ENCODE assay signal across 8 cellular contexts in the genomic region with DNA sequence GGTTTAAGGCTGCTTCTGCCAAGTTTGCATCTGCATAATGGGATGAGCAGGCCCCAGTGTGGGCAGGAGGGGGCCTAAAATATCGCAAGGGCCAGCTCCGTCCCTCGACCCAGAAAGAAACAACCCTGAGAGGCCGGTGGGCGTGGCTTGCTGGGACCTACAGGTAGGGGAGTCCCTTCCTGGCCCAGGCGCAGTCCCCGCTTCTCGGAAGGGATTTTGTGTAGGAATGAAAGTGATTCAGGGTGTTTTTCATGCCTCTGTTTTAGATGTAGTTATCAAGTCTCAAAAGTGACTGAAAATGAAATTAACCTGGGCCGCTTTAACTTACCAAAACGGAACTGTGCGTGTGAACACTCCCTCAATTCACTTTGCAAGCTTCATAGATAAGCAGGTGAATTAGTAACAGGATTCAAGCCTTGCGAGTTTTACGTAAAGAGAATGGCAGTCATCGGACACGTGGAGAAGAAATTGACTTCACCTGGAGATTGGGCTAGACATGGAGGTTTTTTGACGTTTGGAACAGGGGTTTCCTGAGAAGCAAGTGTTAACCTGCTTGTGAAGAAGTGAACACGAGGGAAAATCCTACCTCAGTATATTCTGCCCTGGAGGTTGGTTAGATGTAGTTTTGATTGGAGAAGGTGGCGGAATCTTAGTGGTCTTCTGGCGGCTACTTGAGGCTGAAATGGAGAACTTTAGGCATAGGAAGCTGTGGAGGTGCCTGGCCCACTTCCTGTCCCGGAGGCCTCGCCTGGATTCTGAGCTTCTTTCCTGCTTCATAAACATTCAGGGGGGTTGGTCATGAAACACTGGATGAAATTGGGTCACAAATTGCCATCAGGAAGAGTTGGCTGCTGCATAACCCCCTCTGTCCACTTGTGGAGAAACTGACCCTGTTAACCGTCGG. TPM values are rescaled to one million over a fixed set of nuclear protein-coding genes. Genes with fewer than 3 reads are reported as not detected.
DNase-seq lines count a peak whose midpoint lies in the region; ATAC-seq and TF ChIP-seq lines count a peak whose summit lies in the region.

No MANE protein-coding gene starts in this region.

- H3K27ac ChIP-seq in neutrophil: peak overlapping the region; percentile 85
- H3K27ac ChIP-seq in thoracic aorta: no peak overlapping the region

- no peak for DNase-seq in LNCaP clone FGC (ENCODE audit: low read depth)
- peak; percentile 77 for DNase-seq in activated CD8-positive, alpha-beta memory T cell treated with anti-CD3 and anti-CD28 coated beads, Interleukin-2, amount 50 U/mL, for 4 hours
- peak; percentile 18 for DNase-seq in thoracic aorta (ENCODE audit: low spot score)
- no peak for DNase-seq in HEK293T (ENCODE audit: extremely low spot score)

- peak; percentile 51 for ATAC-seq in GM21723 (IDR thresholded peaks at IDR 0.05; ENCODE audit: unreplicated experiment)
- peak; percentile 33 for ATAC-seq in esophagus mucosa
- ATAC-seq in thoracic aorta (ENCODE audit: insufficient number of reproducible peaks, low FRiP score, low read depth): no peak

- peaks cover 2% of the 10 kb centered on the region; the same call in 1 of the 2 replicates for H3K36me3 ChIP-seq in ES-I3 (ENCODE audit: insufficient read depth, low read length)
- H3K36me3 ChIP-seq in neutrophil: no peaks in the 10 kb centered on the region
- H3K36me3 ChIP-seq in thoracic aorta: no peaks in the 10 kb centered on the region

- POLR2A ChIA-PET in HEK293T (lab: Yijun Ruan, JAX): interaction anchor here (1.2 to 1.7 kb wide), 2 partner anchors 10 to 25 kb away, joined by 3 to 4 read pairs; no protein-coding TSS in a partner anchor

- no peaks in the 10 kb centered on the region for H3K9me3 ChIP-seq in ES-I3 (ENCODE audit: control insufficient read depth, insufficient read depth, low read length)
- no peaks in the 10 kb centered on the region for H3K9me3 ChIP-seq in neutrophil
- no peaks in the 10 kb centered on the region for H3K9me3 ChIP-seq in thoracic aorta

- no peaks in the 10 kb centered on the region for H3K27me3 ChIP-seq in neutrophil
- H3K27me3 ChIP-seq in thoracic aorta (replicated peaks; ENCODE audit: insufficient read depth): no peaks in the 10 kb centered on the region

- peak overlapping the region; percentile 67 for H3K4me3 ChIP-seq in LNCaP clone FGC (ENCODE audit: low read depth, low read length)
- H3K4me3 ChIP-seq in neutrophil (ENCODE audit: low read depth in 1 of 2, low read length in 1 of 2): peak overlapping the region; percentile 72 to 92
- H3K4me3 ChIP-seq in thoracic aorta: peak overlapping the region; percentile 92

- CTCF ChIA-PET in HEK293T (lab: Yijun Ruan, JAX): interaction anchor here (0.6 to 1.1 kb wide), 2 partner anchors 41 to 112 kb away, joined by 3 read pairs; no protein-coding TSS in a partner anchor

- peak overlapping the region; percentile 75; the same call in 1 of the 2 replicates for H3K9ac ChIP-seq in ES-I3 (ENCODE audit: low read depth, low read length)

- H3K4me1 ChIP-seq in ES-I3 (ENCODE audit: insufficient read depth, low read length) (peaks cover 7% of the 10 kb centered on the region; the same call in 1 of the 2 replicates), neutrophil (ENCODE audit: control insufficient read depth in 1 of 2, insufficient read depth in 1 of 2, low read depth in 1 of 2, low read length in 1 of 2) (peaks cover 40 to 43% of the 10 kb centered on the region in 2 experiments), thoracic aorta (ENCODE audit: control insufficient read depth in 1 of 2, low read depth in 2 of 2) (peaks cover 16 to 38% of the 10 kb centered on the region in 2 donors)

- TF ChIP-seq CTCF in LNCaP clone FGC (IDR thresholded peaks at IDR 0.05; ENCODE audit: control insufficient read depth, extremely low read depth, insufficient read depth) (no peak), neutrophil (IDR thresholded peaks at IDR 0.05) (no peak), thoracic aorta (IDR thresholded peaks at IDR 0.05) (no peak)

TF ChIP-seq in HEK293T, 16 proteins besides CTCF, POLR2A, EP300 and RAD21:
- TF ChIP-seq BHLHE40 (IDR thresholded peaks at IDR 0.05; ENCODE audit: borderline replicate concordance) (no peak), NFRKB (IDR thresholded peaks at IDR 0.05) (no peak), HDGF (IDR thresholded peaks at IDR 0.05; ENCODE audit: borderline replicate concordance) (no peak), SP1 (IDR thresholded peaks at IDR 0.05) (no peak), FOXA1 (IDR thresholded peaks at IDR 0.05) (no peak), SUZ12 (IDR thresholded peaks at IDR 0.05) (no peak), L3MBTL2 (conservative IDR thresholded peaks at IDR 0.05) (no peak), CTBP1 (IDR thresholded peaks at IDR 0.05; ENCODE audit: borderline replicate concordance) (no peak), ZNF384 (IDR thresholded peaks at IDR 0.05) (no peak), TARDBP (IDR thresholded peaks at IDR 0.05) (no peak), ELF4 (IDR thresholded peaks at IDR 0.05) (no peak), ARNT (IDR thresholded peaks at IDR 0.05) (no peak), FOXM1 (IDR thresholded peaks at IDR 0.05; ENCODE audit: borderline replicate concordance) (no peak), LEF1 (IDR thresholded peaks at IDR 0.05; ENCODE audit: borderline replicate concordance) (no peak), FOXK2 (IDR thresholded peaks at IDR 0.05) (no peak)
- TF ChIP-seq, protein P1, sequence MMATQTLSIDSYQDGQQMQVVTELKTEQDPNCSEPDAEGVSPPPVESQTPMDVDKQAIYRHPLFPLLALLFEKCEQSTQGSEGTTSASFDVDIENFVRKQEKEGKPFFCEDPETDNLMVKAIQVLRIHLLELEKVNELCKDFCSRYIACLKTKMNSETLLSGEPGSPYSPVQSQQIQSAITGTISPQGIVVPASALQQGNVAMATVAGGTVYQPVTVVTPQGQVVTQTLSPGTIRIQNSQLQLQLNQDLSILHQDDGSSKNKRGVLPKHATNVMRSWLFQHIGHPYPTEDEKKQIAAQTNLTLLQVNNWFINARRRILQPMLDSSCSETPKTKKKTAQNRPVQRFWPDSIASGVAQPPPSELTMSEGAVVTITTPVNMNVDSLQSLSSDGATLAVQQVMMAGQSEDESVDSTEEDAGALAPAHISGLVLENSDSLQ (IDR thresholded peaks at IDR 0.05): no peak
TF ChIP-seq in HEK293T: peak in this region for 0.

RNA-seq across cellular contexts. Expression of a gene that starts 1.7 kb away (rescaled TPM):
- total RNA-seq in esophagus mucosa (68.6 TPM), thoracic aorta (10 to 100 TPM; 41.0 to 50.0 TPM)

Comparison
In these comparisons a context has a peak if more than half of its experiments do, and no peak if none do; other contexts are left out.
1. DNase-seq: peak in activated CD8-positive, alpha-beta memory T cell treated with anti-CD3 and anti-CD28 coated beads, Interleukin-2, amount 50 U/mL, for 4 hours (single experiment) and thoracic aorta (single experiment); none in LNCaP clone FGC (single experiment) and HEK293T (single experiment).
2. Peak in every context shown above with its lines, with median percentiles within 50 percentile points of each other: H3K4me3 ChIP-seq.